In the genomic region with DNA sequence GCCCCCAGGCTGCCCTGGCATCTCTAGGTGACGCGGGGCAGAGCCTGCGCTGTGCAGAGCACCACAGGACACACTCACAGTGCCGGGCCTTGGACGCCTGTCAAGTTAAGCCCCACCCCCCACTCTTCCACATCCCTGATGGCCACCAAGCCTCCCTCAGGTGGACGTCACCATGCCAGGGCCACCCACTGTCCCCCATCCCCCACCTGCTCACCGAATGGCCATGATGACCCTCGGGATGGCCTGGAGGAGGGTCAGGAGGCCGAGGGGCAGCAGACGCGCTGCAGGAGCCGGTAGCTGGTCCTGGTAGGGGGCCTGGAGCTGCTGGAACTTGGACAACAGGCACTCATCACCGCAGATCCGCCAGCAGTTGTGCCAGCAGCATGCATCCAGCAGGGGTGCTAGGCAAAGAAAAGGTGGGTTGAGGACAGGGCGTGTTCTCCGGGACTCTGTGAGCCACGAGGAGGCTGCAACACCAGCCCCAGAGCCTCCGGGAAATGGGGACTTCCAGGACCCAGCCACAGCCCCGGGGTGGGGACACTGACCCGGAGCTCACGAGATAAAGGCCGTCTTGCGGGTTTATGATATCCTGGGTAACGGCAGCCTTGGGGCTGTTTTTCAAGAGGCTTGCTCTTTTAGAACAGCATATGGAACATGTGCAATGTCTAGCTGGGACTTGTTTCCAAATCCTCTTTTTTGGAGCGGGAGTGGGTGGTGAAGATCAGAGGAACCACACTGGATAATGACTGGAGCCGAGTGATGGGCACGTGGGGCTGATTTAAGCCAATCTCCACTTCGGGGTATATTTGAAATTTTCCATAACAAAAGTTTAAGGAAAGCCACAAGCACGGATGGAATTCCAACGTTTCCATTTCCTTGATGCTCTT, we compare ENCODE assay signal across 13 cellular contexts. TPM values are rescaled to one million over a fixed set of nuclear protein-coding genes. Genes with fewer than 3 reads are reported as not detected.
DNase-seq lines count a peak whose midpoint lies in the region; ATAC-seq and TF ChIP-seq lines count a peak whose summit lies in the region.
"Had no signal": no experiment of that assay in that cellular context is flagged by ENCODE, and none has a peak within 500 bp of the region (broad histone marks: within the 10 kb centered on the region; RNA-seq: fewer than 3 reads in every experiment).

No MANE protein-coding gene starts in this region.

- ATAC-seq in HG02981 (IDR thresholded peaks at IDR 0.05; ENCODE audit: unreplicated experiment) (no peak), GM18907 (IDR thresholded peaks at IDR 0.05; ENCODE audit: unreplicated experiment) (no peak)

- H3K4me3 ChIP-seq in coronary artery: peak overlapping the region; percentile 36
- H3K4me3 ChIP-seq: adrenal gland, sigmoid colon had no signal

- CTCF ChIA-PET in RWPE1 (lab: Yijun Ruan, JAX): interaction anchor here (0.7 kb wide), 1 partner anchor 8 kb away, joined by 3 read pairs; no protein-coding TSS in a partner anchor

- no peak for TF ChIP-seq CTCF in coronary artery (IDR thresholded peaks at IDR 0.05)
- TF ChIP-seq CTCF in RWPE1 (conservative IDR thresholded peaks at IDR 0.05; ENCODE audit: low read depth): no peak

- H3K27ac ChIP-seq in coronary artery (no peak overlapping the region), RWPE1 (no peak overlapping the region)
- H3K27ac ChIP-seq: adrenal gland, sigmoid colon had no signal

- DNase-seq in DMS 273 (lab: John Stamatoyannopoulos, UW; ENCODE audit: unreplicated experiment): peak; percentile 90
- peak in 45 of 76 experiments; percentile 8 to 87 (median 48) for DNase-seq in HUDEP-2 (lab: John Stamatoyannopoulos, UW; ENCODE audit: unreplicated experiment in 76 of 76)
- DNase-seq in coronary artery (ENCODE audit: low spot score): no peak
- peak; percentile 83 for DNase-seq in mesenteric fat pad (ENCODE audit: low spot score)
- DNase-seq in mucosa of gallbladder (ENCODE audit: low spot score): no peak
- no peak for DNase-seq in RWPE1 (ENCODE audit: low spot score)
- DNase-seq: activated CD4-positive, alpha-beta T cell treated with anti-CD3 and anti-CD28 coated beads, Interleukin-2, amount 50 U/mL, for 4 hours; adrenal gland; NCI-H187 treated with DMSO at 0.1 percent for 48 hours; SIG-M5; sigmoid colon had no signal

- POLR2A ChIA-PET in RWPE1 (lab: Yijun Ruan, JAX; ENCODE audit: low non-redundant PET): no interaction called here

RNA-seq across cellular contexts. Expression of a gene that starts 11.4 kb away (rescaled TPM):
- total RNA-seq in mesenteric fat pad (5.3 TPM), mucosa of gallbladder (2.2 TPM)

Comparison
In these comparisons a context has a peak if more than half of its experiments do, and no peak if none do; other contexts are left out.
1. DNase-seq: peak in DMS 273 (single experiment), HUDEP-2 (45 of 76) and mesenteric fat pad (single experiment); none in coronary artery (single experiment), mucosa of gallbladder (single experiment) and RWPE1 (single experiment).